13 cellular contexts compared by ENCODE assay signal in the genomic region with DNA sequence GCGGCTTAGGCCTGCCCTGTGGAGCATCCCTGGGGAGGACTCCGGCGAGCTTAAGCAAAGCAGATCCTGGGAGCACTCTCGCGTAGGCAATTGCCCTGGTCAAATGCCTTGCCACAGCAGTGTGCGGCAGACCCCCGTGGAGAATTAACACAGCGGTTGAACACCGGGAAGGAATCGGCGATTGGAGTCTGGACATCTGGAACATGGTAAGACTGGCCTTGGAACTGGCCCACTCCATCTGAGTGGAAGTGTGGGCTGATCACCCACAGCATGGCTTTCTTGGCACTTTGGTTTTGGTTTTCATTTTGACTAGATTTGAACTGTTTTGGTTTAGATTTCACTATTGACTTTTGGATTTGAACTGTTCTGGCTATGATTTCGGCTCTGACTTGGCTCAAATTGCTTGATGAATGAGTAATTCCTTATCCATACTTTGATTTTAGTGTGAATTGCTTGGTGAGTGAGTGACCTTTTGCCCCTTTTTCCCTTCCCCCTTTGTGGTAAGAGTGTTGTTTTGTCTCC.
DNase-seq lines count a peak whose midpoint lies in the region; ATAC-seq, FAIRE-seq and TF ChIP-seq lines count a peak whose summit lies in the region.
"Had no signal": no experiment of that assay in that cellular context is flagged by ENCODE, and none has a peak within 500 bp of the region (broad histone marks: within the 10 kb centered on the region; RNA-seq: fewer than 3 reads in every experiment).

No MANE protein-coding gene starts in this region.

- POLR2A ChIA-PET in A549 (lab: Yijun Ruan, JAX): no interaction called here
- POLR2A ChIA-PET in HCT116 (lab: Charles Lee): no interaction called here

- H3K27me3 ChIP-seq in HCT116 (ENCODE audit: insufficient read depth, low read length) (no peaks in the 10 kb centered on the region), hepatocyte (no peaks in the 10 kb centered on the region), thyroid gland (no peaks in the 10 kb centered on the region)

- ATAC-seq in A549 (no peak), GM18868 (IDR thresholded peaks at IDR 0.05; ENCODE audit: unreplicated experiment) (peak; percentile 50), HCT116 (peak; percentile 20; the same call in 1 of the 2 replicates), HG03565 (IDR thresholded peaks at IDR 0.05; ENCODE audit: unreplicated experiment) (peak; percentile 82)

- WGBS in A549 (ENCODE audit: missing lambda C conversion rate): 91% methylated on average over 11 of the region's 12 CpGs
- over 99% methylated on average over 12 of the region's 12 CpGs for WGBS in hepatocyte (ENCODE audit: low lambda C conversion rate, missing lambda C conversion rate)
- WGBS in thyroid gland, 2 donors: 94 to 98% methylated on average over 12 of the region's 12 CpGs

- no peak for TF ChIP-seq POLR2A in A549 (IDR thresholded peaks at IDR 0.05; ENCODE audit: low read length)
- TF ChIP-seq POLR2A in HCT116 (IDR thresholded peaks at IDR 0.05; ENCODE audit: borderline replicate concordance, extremely low read depth, insufficient read depth, insufficient read length): no peak
- TF ChIP-seq POLR2A in thyroid gland (IDR thresholded peaks at IDR 0.05): no peak

- H3K27ac ChIP-seq in A549: peak overlapping the region; percentile 33 to 72; a peak in 3 of 6 replicates
- H3K27ac ChIP-seq in HCT116 (ENCODE audit: low read depth, low read length): no peak overlapping the region
- no peak overlapping the region for H3K27ac ChIP-seq in hepatocyte
- H3K27ac ChIP-seq in thyroid gland: no peak overlapping the region

- no TSS peak for BruUV-seq in HCT116 (replicated peaks; lab: Mats Ljungman, UMichigan)

- FAIRE-seq in A549 (lab: Jason Lieb, UNC): no peak

- TF ChIP-seq EP300 in A549 (IDR thresholded peaks at IDR 0.05): no peak

- no peak for DNase-seq in A549 (ENCODE audit: low read depth in 1 of 2, low spot score in 1 of 2)
- DNase-seq in HCT116 (ENCODE audit: low read depth, low spot score): no peak
- no peak for DNase-seq in hepatocyte (ENCODE audit: low spot score)
- DNase-seq in thyroid gland: no peak
- no peak for DNase-seq in OCI-M2 (lab: John Stamatoyannopoulos, UW; ENCODE audit: unreplicated experiment)
- DNase-seq in NCI-H2171 treated with DMSO at 0.1 percent for 48 hours (lab: John Stamatoyannopoulos, UW): no peak
- DNase-seq: DMS 273 treated with DMSO at 0.1 percent for 48 hours; effector CD4-positive, alpha-beta T cell; foreskin melanocyte; NCI-H2081 treated with DMSO at 0.1 percent for 48 hours; stimulated activated CD4-positive, alpha-beta T cell treated with anti-CD3 and anti-CD28 coated beads, Interleukin-2, amount 100 ng/mL, for 24 hours had no signal

- TF ChIP-seq RAD21 in A549 (conservative IDR thresholded peaks at IDR 0.05 in 1 of 2, IDR thresholded peaks at IDR 0.05 in 1 of 2) (no peak), HCT116 (IDR thresholded peaks at IDR 0.05; ENCODE audit: low read depth) (no peak)

- H2AFZ ChIP-seq in HCT116 (ENCODE audit: low read depth, low read length, poor library complexity, severe bottlenecking) (no peak overlapping the region), hepatocyte (no peak overlapping the region)

- H3K36me3 ChIP-seq in HCT116 (ENCODE audit: control insufficient read depth in 1 of 2, insufficient read depth in 2 of 2, low read length in 2 of 2) (no peaks in the 10 kb centered on the region), hepatocyte (replicated peaks; ENCODE audit: insufficient read depth, low read depth) (no peaks in the 10 kb centered on the region), thyroid gland (no peaks in the 10 kb centered on the region)

- H3K4me1 ChIP-seq in A549 (peaks cover 13% of the 10 kb centered on the region), HCT116 (ENCODE audit: control insufficient read depth in 1 of 2, insufficient read depth in 2 of 2, low read length in 2 of 2) (peaks cover 13 to 20% of the 10 kb centered on the region in 2 experiments; a peak in 3 of 4 replicates), hepatocyte (ENCODE audit: insufficient read depth) (no peaks in the 10 kb centered on the region), thyroid gland (peaks cover 0 to 8% of the 10 kb centered on the region in 2 donors)

- TF ChIP-seq CTCF in A549 (IDR thresholded peaks at IDR 0.05) (no peak), HCT116 (IDR thresholded peaks at IDR 0.05 in 2 of 3, conservative IDR thresholded peaks at IDR 0.05 in 1 of 3; ENCODE audit: borderline replicate concordance in 1 of 3, insufficient read depth in 1 of 3, low read depth in 2 of 3, low read length in 2 of 3) (no peak), hepatocyte (IDR thresholded peaks at IDR 0.05; ENCODE audit: poor library complexity) (no peak), thyroid gland (IDR thresholded peaks at IDR 0.05) (no peak)

- no peaks in the 10 kb centered on the region for H3K9me3 ChIP-seq in A549
- no peaks in the 10 kb centered on the region for H3K9me3 ChIP-seq in HCT116 (ENCODE audit: control insufficient read depth in 1 of 2, insufficient read depth in 1 of 2, low read depth in 1 of 2, low read length in 2 of 2)
- no peaks in the 10 kb centered on the region for H3K9me3 ChIP-seq in hepatocyte (ENCODE audit: low read depth)
- no peaks in the 10 kb centered on the region for H3K9me3 ChIP-seq in thyroid gland

- 0 out of 2 replicates have a peak, but pooled peaks cover 6% of the 10 kb centered on the region for H3K79me2 ChIP-seq in HCT116 (ENCODE audit: insufficient read depth, low read length)
- H3K79me2 ChIP-seq in hepatocyte: no peaks in the 10 kb centered on the region

- RAD21 ChIA-PET in HCT116 (lab: Charles Lee; ENCODE audit: low non-redundant PET in 1 of 2, low total read pairs in 2 of 2, uncharacterized antibody in 2 of 2, unreplicated experiment in 2 of 2): no interaction called here

- CTCF ChIA-PET in A549 (lab: Yijun Ruan, JAX) (no interaction called here), HCT116 (lab: Charles Lee) (no interaction called here)

- H3K4me2 ChIP-seq in A549 (peak overlapping the region; percentile 55), HCT116 (ENCODE audit: low read length) (peak overlapping the region; percentile 59), hepatocyte (no peak overlapping the region)

- no peak overlapping the region for H3K9ac ChIP-seq in HCT116 (ENCODE audit: low read length)

- H3K9me2 ChIP-seq in HCT116 (ENCODE audit: insufficient read depth): no peaks in the 10 kb centered on the region
- no peaks in the 10 kb centered on the region for H3K9me2 ChIP-seq in hepatocyte (replicated peaks; ENCODE audit: insufficient read depth)

- no peak overlapping the region for H3K4me3 ChIP-seq in A549
- H3K4me3 ChIP-seq in HCT116 (replicated peaks in 1 of 2; ENCODE audit: low read depth in 1 of 2, low read length in 2 of 2): no peak overlapping the region
- no peak overlapping the region for H3K4me3 ChIP-seq in hepatocyte
- no peak overlapping the region for H3K4me3 ChIP-seq in thyroid gland (replicated peaks in 1 of 3)

- intact Hi-C loops in HCT116 (cut with micrococcal nuclease) (no loop called here), thyroid gland (cut with DNase I) (no loop called here)

- H4K20me1 ChIP-seq in HCT116 (ENCODE audit: insufficient read depth) (peaks cover 5% of the 10 kb centered on the region; the same call in 1 of the 2 replicates), hepatocyte (ENCODE audit: insufficient read depth, poor library complexity, severe bottlenecking) (no peaks in the 10 kb centered on the region)

TF ChIP-seq in A549, 52 proteins besides CTCF, POLR2A, EP300 and RAD21 (continues in another document):
- no peak for TF ChIP-seq CBX2 (IDR thresholded peaks at IDR 0.05; ENCODE audit: borderline replicate concordance, low read depth)
- TF ChIP-seq, protein P1, sequence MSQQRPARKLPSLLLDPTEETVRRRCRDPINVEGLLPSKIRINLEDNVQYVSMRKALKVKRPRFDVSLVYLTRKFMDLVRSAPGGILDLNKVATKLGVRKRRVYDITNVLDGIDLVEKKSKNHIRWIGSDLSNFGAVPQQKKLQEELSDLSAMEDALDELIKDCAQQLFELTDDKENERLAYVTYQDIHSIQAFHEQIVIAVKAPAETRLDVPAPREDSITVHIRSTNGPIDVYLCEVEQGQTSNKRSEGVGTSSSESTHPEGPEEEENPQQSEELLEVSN (IDR thresholded peaks at IDR 0.05; ENCODE audit: borderline replicate concordance, low read depth): no peak
- TF ChIP-seq, protein P2, sequence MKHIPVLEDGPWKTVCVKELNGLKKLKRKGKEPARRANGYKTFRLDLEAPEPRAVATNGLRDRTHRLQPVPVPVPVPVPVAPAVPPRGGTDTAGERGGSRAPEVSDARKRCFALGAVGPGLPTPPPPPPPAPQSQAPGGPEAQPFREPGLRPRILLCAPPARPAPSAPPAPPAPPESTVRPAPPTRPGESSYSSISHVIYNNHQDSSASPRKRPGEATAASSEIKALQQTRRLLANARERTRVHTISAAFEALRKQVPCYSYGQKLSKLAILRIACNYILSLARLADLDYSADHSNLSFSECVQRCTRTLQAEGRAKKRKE (CRISPR knock-in tag; IDR thresholded peaks at IDR 0.05; ENCODE audit: low read depth): no peak
- no peak for TF ChIP-seq MAFK (IDR thresholded peaks at IDR 0.05; ENCODE audit: partially characterized antibody)
- TF ChIP-seq ZC3H11A (IDR thresholded peaks at IDR 0.05): no peak
- TF ChIP-seq HEYL (CRISPR knock-in tag; IDR thresholded peaks at IDR 0.05): no peak

TF ChIP-seq in HCT116, 20 proteins besides CTCF, POLR2A, EP300 and RAD21 (continues in another document):
- TF ChIP-seq, protein P3, sequence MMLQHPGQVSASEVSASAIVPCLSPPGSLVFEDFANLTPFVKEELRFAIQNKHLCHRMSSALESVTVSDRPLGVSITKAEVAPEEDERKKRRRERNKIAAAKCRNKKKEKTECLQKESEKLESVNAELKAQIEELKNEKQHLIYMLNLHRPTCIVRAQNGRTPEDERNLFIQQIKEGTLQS (IDR thresholded peaks at IDR 0.05): no peak
- TF ChIP-seq POLR2AphosphoS5 (IDR thresholded peaks at IDR 0.05; ENCODE audit: low read depth, low read length) (no peak), TCF7L2 (IDR thresholded peaks at IDR 0.05; ENCODE audit: borderline replicate concordance, extremely low read depth, insufficient read depth, insufficient read length) (no peak)

Comparison
In these comparisons a context has a peak if more than half of its experiments do, and no peak if none do; other contexts are left out.
1. ATAC-seq: peak in GM18868 (single experiment), HCT116 (single experiment) and HG03565 (single experiment); none in A549 (0 of 2).
2. H3K27ac ChIP-seq: peak in A549 (2 of 2); none in HCT116 (single experiment), hepatocyte (single experiment) and thyroid gland (0 of 3).